ENCODE assay signal across 33 cellular contexts in genomic region chr14:39212034-39212433, GRCh38. TPM values are rescaled to one million over a fixed set of nuclear protein-coding genes. Genes with fewer than 3 reads are reported as not detected.
A peak's percentile ranks its signal among the peaks of the same experiment; 100 is the strongest.
DNase-seq lines count a peak whose midpoint lies in the region; ATAC-seq lines count a peak whose summit lies in the region.
"Had no signal": no experiment of that assay in that cellular context is flagged by ENCODE, and none has a peak within 500 bp of the region (broad histone marks: within the 10 kb centered on the region; RNA-seq: fewer than 3 reads in every experiment).

No MANE protein-coding gene starts in this region.

- H3K4ac ChIP-seq in neuronal stem cell (ENCODE audit: low read length), result peak overlapping the region; percentile 23

- no peaks in the 10 kb centered on the region for H3K36me3 Mint-ChIP-seq in T-cell
- H3K36me3 Mint-ChIP-seq: natural killer cell; stimulated activated naive B cell treated with anti-CD40 and anti-IgM and Interleukin-4, amounts not matched to agents 10 μg/mL and 1 μg/mL and 100 μg/mL, for 72 hours; type B pancreatic cell had no signal

- no peak overlapping the region for H4K91ac ChIP-seq in neuronal stem cell (ENCODE audit: low read depth, low read length, poor library complexity)

- CTCF ChIA-PET in T-cell (lab: Charles Lee), result no interaction called here

- no peaks in the 10 kb centered on the region for H3K4me1 ChIP-seq in neuronal stem cell (ENCODE audit: control insufficient read depth in 2 of 2, insufficient read depth in 1 of 2, low read depth in 1 of 2, low read length in 2 of 2)
- H3K4me1 ChIP-seq: gastroesophageal sphincter, SJCRH30 had no signal

- H2BK15ac ChIP-seq in neuronal stem cell (ENCODE audit: low read length), result no peak overlapping the region

- ATAC-seq in HG03025 (IDR thresholded peaks at IDR 0.05; ENCODE audit: low FRiP score, unreplicated experiment) (no peak), T-cell (replicated peaks in 1 of 4) (no peak)
- ATAC-seq: activated CD8-positive, alpha-beta memory T cell treated with anti-CD3 and anti-CD28 coated beads, Interleukin-2, amount 10 ng/mL, durations not matched to agents 7 days and 5 days; activated T-cell treated with anti-CD3 and anti-CD28 coated beads, Interleukin-2, amount 50 U/mL, for 72 hours; gastroesophageal sphincter; natural killer cell; Panc1; stimulated activated naive B cell treated with anti-CD40 and anti-IgM and Interleukin-4, amounts not matched to agents 10 μg/mL and 1 μg/mL and 100 μg/mL, for 72 hours had no signal

- H3K27me3 ChIP-seq in neuronal stem cell (ENCODE audit: control insufficient read depth in 3 of 3, insufficient read depth in 3 of 3, low read depth in 1 of 3, low read length in 3 of 3), result no peaks in the 10 kb centered on the region
- H3K27me3 ChIP-seq: esophagus squamous epithelium, gastroesophageal sphincter, SJCRH30 had no signal

- no peak overlapping the region for H2AFZ ChIP-seq in neuronal stem cell (ENCODE audit: low read length)
- H2AFZ ChIP-seq: GM23248 had no signal

- H2AK5ac ChIP-seq in neuronal stem cell (ENCODE audit: low read depth, low read length), result no peak overlapping the region

- no peaks in the 10 kb centered on the region for H3K27me3 Mint-ChIP-seq in T-cell
- H3K27me3 Mint-ChIP-seq: activated CD8-positive, alpha-beta memory T cell treated with anti-CD3 and anti-CD28 coated beads, Interleukin-2, amount 10 ng/mL, durations not matched to agents 7 days and 5 days; dendritic cell treated with granulocyte-macrophage colony-stimulating factor and Interleukin-4, amounts not matched to agents 40 ng/mL and 50 ng/mL, for 4 days; stimulated activated naive B cell treated with anti-CD40 and anti-IgM and Interleukin-4, amounts not matched to agents 10 μg/mL and 1 μg/mL and 100 μg/mL, for 72 hours; type B pancreatic cell had no signal

- peaks cover 12 to 18% (median 17%) of the 10 kb centered on the region in 3 donors for H3K4me1 Mint-ChIP-seq in T-cell

- H3K4me3 Mint-ChIP-seq in T-cell, result no peak overlapping the region
- H3K4me3 Mint-ChIP-seq: activated CD8-positive, alpha-beta memory T cell treated with anti-CD3 and anti-CD28 coated beads, Interleukin-2, amount 10 ng/mL, durations not matched to agents 7 days and 5 days; activated T-cell treated with anti-CD3 and anti-CD28 coated beads, Interleukin-2, amount 50 U/mL, for 72 hours; dendritic cell treated with granulocyte-macrophage colony-stimulating factor and Interleukin-4, amounts not matched to agents 40 ng/mL and 50 ng/mL, for 4 days; endodermal cell; natural killer cell; stimulated activated naive B cell treated with anti-CD40 and anti-IgM and Interleukin-4, amounts not matched to agents 10 μg/mL and 1 μg/mL and 100 μg/mL, for 72 hours; type B pancreatic cell had no signal

- no peaks in the 10 kb centered on the region for H3K79me1 ChIP-seq in neuronal stem cell (ENCODE audit: low read depth, low read length)

- POLR2A ChIA-PET in T-cell (lab: Charles Lee), result interaction anchor here in 1 of 2 donors (0.6 kb wide), 1 partner anchor 29 kb away, joined by 3 read pairs; no protein-coding TSS in a partner anchor

- H3K27ac ChIP-seq in neuronal stem cell (replicated peaks; ENCODE audit: low read length), result no peak overlapping the region
- H3K27ac ChIP-seq: C4-2B, esophagus squamous epithelium, gastroesophageal sphincter, GM23248, SJCRH30 had no signal

- H3K4me3 ChIP-seq in neuronal stem cell (ENCODE audit: low read length in 2 of 2), result no peak overlapping the region
- H3K4me3 ChIP-seq: esophagus squamous epithelium, gastroesophageal sphincter, GM23248, lung, SJCRH30 had no signal

- DNase-seq in EL, result peak; percentile 32
- DNase-seq in M059J (ENCODE audit: low read depth), result peak; percentile 63
- DNase-seq in dermis blood vessel endothelial cell, result peak; percentile 29
- no peak for DNase-seq in neuronal stem cell (ENCODE audit: low spot score)
- DNase-seq in 8988T, result no peak
- no peak for DNase-seq in T-cell
- DNase-seq: activated CD4-positive, CD25-positive, alpha-beta regulatory T cell; activated CD8-positive, alpha-beta memory T cell treated with anti-CD3 and anti-CD28 coated beads, Interleukin-2, amount 10 ng/mL, durations not matched to agents 7 days and 5 days; activated naive CD4-positive, alpha-beta T cell treated with Interleukin-2 at 50 U/mL for 16 hours; activated T-cell treated with anti-CD3 and anti-CD28 coated beads, Interleukin-2, amount 50 U/mL, for 72 hours; COR-L47; DMS53; endodermal cell; esophagus squamous epithelium; GM23248; hippocampal formation; KBM-7; MM.1S; natural killer cell; NCI-H2081; NCI-H2227 treated with DMSO at 0.1 percent for 48 hours; NCI-H69; SJCRH30; stimulated activated naive B cell treated with anti-CD40 and anti-IgM and Interleukin-4, amounts not matched to agents 10 μg/mL and 1 μg/mL and 100 μg/mL, for 72 hours; substantia nigra; T-helper 1 cell had no signal

- H3K23ac ChIP-seq in neuronal stem cell (ENCODE audit: low read depth, low read length, poor library complexity), result no peak overlapping the region

- no peak overlapping the region for H2BK5ac ChIP-seq in neuronal stem cell (ENCODE audit: low read length)

- no peak overlapping the region for H3K9ac ChIP-seq in neuronal stem cell (ENCODE audit: low read depth, low read length, poor library complexity)
- H3K9ac ChIP-seq: GM23248 had no signal

- H3K4me2 ChIP-seq in neuronal stem cell (ENCODE audit: insufficient read depth, low read length, poor library complexity, severe bottlenecking), result no peak overlapping the region

- H3K18ac ChIP-seq in neuronal stem cell (ENCODE audit: low read length), result no peak overlapping the region

- no CpG with 5 or more reads among the region's 3 CpGs for WGBS in neuronal stem cell (ENCODE audit: extremely low coverage in 2 of 2, insufficient read length in 2 of 2, insufficient replicate concordance in 1 of 2), 2 donors

- H2BK12ac ChIP-seq in neuronal stem cell (ENCODE audit: low read length), result no peak overlapping the region

- H3K9me3 ChIP-seq in neuronal stem cell (replicated peaks in 1 of 2; ENCODE audit: control insufficient read depth in 2 of 2, insufficient read depth in 1 of 2, low read depth in 1 of 2, low read length in 2 of 2), result no peaks in the 10 kb centered on the region
- H3K9me3 ChIP-seq: esophagus squamous epithelium, gastroesophageal sphincter, SJCRH30 had no signal

- H3K14ac ChIP-seq in neuronal stem cell (ENCODE audit: low read length), result no peak overlapping the region

- no peak overlapping the region for H3K27ac Mint-ChIP-seq in T-cell
- H3K27ac Mint-ChIP-seq: activated CD8-positive, alpha-beta memory T cell treated with anti-CD3 and anti-CD28 coated beads, Interleukin-2, amount 10 ng/mL, durations not matched to agents 7 days and 5 days; activated T-cell treated with anti-CD3 and anti-CD28 coated beads, Interleukin-2, amount 50 U/mL, for 72 hours; dendritic cell treated with granulocyte-macrophage colony-stimulating factor and Interleukin-4, amounts not matched to agents 40 ng/mL and 50 ng/mL, for 4 days; endodermal cell; natural killer cell; stimulated activated naive B cell treated with anti-CD40 and anti-IgM and Interleukin-4, amounts not matched to agents 10 μg/mL and 1 μg/mL and 100 μg/mL, for 72 hours; type B pancreatic cell had no signal

- no peak overlapping the region for H2BK120ac ChIP-seq in neuronal stem cell (ENCODE audit: low read depth, low read length)

- H4K8ac ChIP-seq in neuronal stem cell (ENCODE audit: low read depth, low read length), result no peak overlapping the region

- H3K9me3 Mint-ChIP-seq in T-cell, result peaks cover 0 to 7% (median 0%) of the 10 kb centered on the region in 3 donors
- H3K9me3 Mint-ChIP-seq: endodermal cell; natural killer cell; stimulated activated naive B cell treated with anti-CD40 and anti-IgM and Interleukin-4, amounts not matched to agents 10 μg/mL and 1 μg/mL and 100 μg/mL, for 72 hours had no signal

- H3K36me3 ChIP-seq in neuronal stem cell (replicated peaks in 1 of 2; ENCODE audit: control insufficient read depth in 2 of 2, insufficient read depth in 2 of 2, low read length in 2 of 2), result no peaks in the 10 kb centered on the region
- H3K36me3 ChIP-seq: esophagus squamous epithelium, gastroesophageal sphincter, SJCRH30 had no signal

RNA-seq across cellular contexts. Expression of gene MIA2, which starts 21.7 kb away (rescaled TPM):
- total RNA-seq in M059J (2014; rRNA removed; shearing (Covaris generic)), result 18.0 and 20.1 TPM in 2 replicates
- total RNA-seq in dermis blood vessel endothelial cell, result 21.2 and 24.7 TPM in 2 replicates
- 11.5 TPM for polyA plus RNA-seq in neuronal stem cell (2013, experiment 1 of 2)
- 12.2 TPM for polyA plus RNA-seq in neuronal stem cell (2013, experiment 2 of 2)
- 10 to 100 TPM; 24.8 to 28.3 (median 25.5) TPM for total RNA-seq in T-cell

RNA-seq across cellular contexts. Expression of gene PNN, which starts 37.0 kb away (rescaled TPM):
- 20.2 and 23.6 TPM in 2 replicates for total RNA-seq in M059J (2014; rRNA removed; shearing (Covaris generic))
- 22.5 and 25.4 TPM in 2 replicates for total RNA-seq in dermis blood vessel endothelial cell
- polyA plus RNA-seq in neuronal stem cell (2013, experiment 1 of 2), result 165 TPM
- polyA plus RNA-seq in neuronal stem cell (2013, experiment 2 of 2), result 161 TPM
- total RNA-seq in T-cell, result 100 to 1,000 TPM in 2 of 5 donors, 10 to 100 TPM in 3; 80.2 to 136 (median 94.4) TPM

RNA-seq across cellular contexts. Expression of gene TRAPPC6B, which starts 41.9 kb away (rescaled TPM):
- 28.7 and 34.5 TPM in 2 replicates for total RNA-seq in M059J (2014; rRNA removed; shearing (Covaris generic))
- total RNA-seq in dermis blood vessel endothelial cell (34.9 and 35.8 TPM in 2 replicates), T-cell (10 to 100 TPM; 14.9 to 34.3 (median 30.1) TPM)
- polyA plus RNA-seq in neuronal stem cell (2013, experiment 1 of 2), result 15.0 TPM
- 16.7 TPM for polyA plus RNA-seq in neuronal stem cell (2013, experiment 2 of 2)

Comparison
In these comparisons a context has a peak if more than half of its experiments do, and no peak if none do; other contexts are left out.
1. DNase-seq: peak in EL (single experiment), M059J (single experiment) and dermis blood vessel endothelial cell (single experiment); none in neuronal stem cell (single experiment), 8988T (single experiment) and T-cell (0 of 34).